Comparison of ENCODE assay signal across 2 cellular contexts in the genomic region with DNA sequence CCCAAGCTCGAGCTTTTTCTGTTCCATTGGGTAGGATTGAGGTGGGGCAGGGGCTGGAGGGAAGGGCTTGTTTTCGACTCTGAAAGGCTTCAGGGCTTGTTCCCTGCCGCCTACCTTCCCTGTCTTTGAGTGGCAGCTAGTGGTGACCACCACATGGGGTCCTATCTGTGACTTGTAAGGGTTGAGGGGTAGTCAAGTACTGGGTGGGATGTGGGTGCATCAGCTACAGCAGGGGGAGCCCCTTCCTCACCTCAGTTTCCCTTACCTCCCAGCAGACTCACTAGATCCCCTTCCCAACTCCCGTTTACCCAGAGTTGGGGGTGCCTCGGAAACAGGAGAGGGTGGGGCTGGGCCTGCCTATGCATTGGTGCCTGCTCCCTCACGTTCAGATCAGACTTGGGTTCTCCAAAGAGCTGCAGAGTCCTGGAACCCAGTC.
TF ChIP-seq lines count a peak whose summit lies in the region.

No MANE protein-coding gene starts in this region.

TF ChIP-seq in SK-N-SH, 30 proteins besides CTCF, POLR2A, EP300 and RAD21 (continued from another document):
- TF ChIP-seq SIN3A (IDR thresholded peaks at IDR 0.05; ENCODE audit: borderline replicate concordance, low read depth, low read length) (no peak), NRF1 (IDR thresholded peaks at IDR 0.05; ENCODE audit: low read depth, low read length) (no peak), CHD2 (IDR thresholded peaks at IDR 0.05; ENCODE audit: low read length, partially characterized antibody) (no peak)

TF ChIP-seq in SK-N-SH treated with all-trans-retinoic acid at 6 μM for 48 hours, 23 proteins besides CTCF, POLR2A, EP300 and RAD21 (continued from another document):
- TF ChIP-seq, protein P1, sequence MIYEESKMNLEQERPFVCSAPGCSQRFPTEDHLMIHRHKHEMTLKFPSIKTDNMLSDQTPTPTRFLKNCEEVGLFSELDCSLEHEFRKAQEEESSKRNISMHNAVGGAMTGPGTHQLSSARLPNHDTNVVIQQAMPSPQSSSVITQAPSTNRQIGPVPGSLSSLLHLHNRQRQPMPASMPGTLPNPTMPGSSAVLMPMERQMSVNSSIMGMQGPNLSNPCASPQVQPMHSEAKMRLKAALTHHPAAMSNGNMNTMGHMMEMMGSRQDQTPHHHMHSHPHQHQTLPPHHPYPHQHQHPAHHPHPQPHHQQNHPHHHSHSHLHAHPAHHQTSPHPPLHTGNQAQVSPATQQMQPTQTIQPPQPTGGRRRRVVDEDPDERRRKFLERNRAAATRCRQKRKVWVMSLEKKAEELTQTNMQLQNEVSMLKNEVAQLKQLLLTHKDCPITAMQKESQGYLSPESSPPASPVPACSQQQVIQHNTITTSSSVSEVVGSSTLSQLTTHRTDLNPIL (CRISPR knock-in tag; IDR thresholded peaks at IDR 0.05; ENCODE audit: low read depth): no peak
- no peak for TF ChIP-seq ISL1 (CRISPR knock-in tag; IDR thresholded peaks at IDR 0.05)
- no peak for TF ChIP-seq BACH2 (CRISPR knock-in tag; IDR thresholded peaks at IDR 0.05; ENCODE audit: borderline replicate concordance)
- no peak for TF ChIP-seq TCF4 (CRISPR knock-in tag; IDR thresholded peaks at IDR 0.05; ENCODE audit: borderline replicate concordance)
- no peak for TF ChIP-seq ZNF70 (CRISPR knock-in tag; IDR thresholded peaks at IDR 0.05)
- TF ChIP-seq ARNTL (CRISPR knock-in tag; IDR thresholded peaks at IDR 0.05; ENCODE audit: borderline replicate concordance, low read depth): no peak
- no peak for TF ChIP-seq OSR1 (CRISPR knock-in tag; IDR thresholded peaks at IDR 0.05)
